ENCODE assay signal across 1 cellular context in genomic region chr15:65837301-65838283, GRCh38.
A peak's percentile ranks its signal among the peaks of the same experiment; 100 is the strongest.
TF ChIP-seq lines count a peak whose summit lies in the region.

No MANE protein-coding gene starts in this region.

TF ChIP-seq in K562, 482 proteins besides CTCF, POLR2A, EP300 and RAD21 (continued from another document and continues in another):
- TF ChIP-seq, protein P1, sequence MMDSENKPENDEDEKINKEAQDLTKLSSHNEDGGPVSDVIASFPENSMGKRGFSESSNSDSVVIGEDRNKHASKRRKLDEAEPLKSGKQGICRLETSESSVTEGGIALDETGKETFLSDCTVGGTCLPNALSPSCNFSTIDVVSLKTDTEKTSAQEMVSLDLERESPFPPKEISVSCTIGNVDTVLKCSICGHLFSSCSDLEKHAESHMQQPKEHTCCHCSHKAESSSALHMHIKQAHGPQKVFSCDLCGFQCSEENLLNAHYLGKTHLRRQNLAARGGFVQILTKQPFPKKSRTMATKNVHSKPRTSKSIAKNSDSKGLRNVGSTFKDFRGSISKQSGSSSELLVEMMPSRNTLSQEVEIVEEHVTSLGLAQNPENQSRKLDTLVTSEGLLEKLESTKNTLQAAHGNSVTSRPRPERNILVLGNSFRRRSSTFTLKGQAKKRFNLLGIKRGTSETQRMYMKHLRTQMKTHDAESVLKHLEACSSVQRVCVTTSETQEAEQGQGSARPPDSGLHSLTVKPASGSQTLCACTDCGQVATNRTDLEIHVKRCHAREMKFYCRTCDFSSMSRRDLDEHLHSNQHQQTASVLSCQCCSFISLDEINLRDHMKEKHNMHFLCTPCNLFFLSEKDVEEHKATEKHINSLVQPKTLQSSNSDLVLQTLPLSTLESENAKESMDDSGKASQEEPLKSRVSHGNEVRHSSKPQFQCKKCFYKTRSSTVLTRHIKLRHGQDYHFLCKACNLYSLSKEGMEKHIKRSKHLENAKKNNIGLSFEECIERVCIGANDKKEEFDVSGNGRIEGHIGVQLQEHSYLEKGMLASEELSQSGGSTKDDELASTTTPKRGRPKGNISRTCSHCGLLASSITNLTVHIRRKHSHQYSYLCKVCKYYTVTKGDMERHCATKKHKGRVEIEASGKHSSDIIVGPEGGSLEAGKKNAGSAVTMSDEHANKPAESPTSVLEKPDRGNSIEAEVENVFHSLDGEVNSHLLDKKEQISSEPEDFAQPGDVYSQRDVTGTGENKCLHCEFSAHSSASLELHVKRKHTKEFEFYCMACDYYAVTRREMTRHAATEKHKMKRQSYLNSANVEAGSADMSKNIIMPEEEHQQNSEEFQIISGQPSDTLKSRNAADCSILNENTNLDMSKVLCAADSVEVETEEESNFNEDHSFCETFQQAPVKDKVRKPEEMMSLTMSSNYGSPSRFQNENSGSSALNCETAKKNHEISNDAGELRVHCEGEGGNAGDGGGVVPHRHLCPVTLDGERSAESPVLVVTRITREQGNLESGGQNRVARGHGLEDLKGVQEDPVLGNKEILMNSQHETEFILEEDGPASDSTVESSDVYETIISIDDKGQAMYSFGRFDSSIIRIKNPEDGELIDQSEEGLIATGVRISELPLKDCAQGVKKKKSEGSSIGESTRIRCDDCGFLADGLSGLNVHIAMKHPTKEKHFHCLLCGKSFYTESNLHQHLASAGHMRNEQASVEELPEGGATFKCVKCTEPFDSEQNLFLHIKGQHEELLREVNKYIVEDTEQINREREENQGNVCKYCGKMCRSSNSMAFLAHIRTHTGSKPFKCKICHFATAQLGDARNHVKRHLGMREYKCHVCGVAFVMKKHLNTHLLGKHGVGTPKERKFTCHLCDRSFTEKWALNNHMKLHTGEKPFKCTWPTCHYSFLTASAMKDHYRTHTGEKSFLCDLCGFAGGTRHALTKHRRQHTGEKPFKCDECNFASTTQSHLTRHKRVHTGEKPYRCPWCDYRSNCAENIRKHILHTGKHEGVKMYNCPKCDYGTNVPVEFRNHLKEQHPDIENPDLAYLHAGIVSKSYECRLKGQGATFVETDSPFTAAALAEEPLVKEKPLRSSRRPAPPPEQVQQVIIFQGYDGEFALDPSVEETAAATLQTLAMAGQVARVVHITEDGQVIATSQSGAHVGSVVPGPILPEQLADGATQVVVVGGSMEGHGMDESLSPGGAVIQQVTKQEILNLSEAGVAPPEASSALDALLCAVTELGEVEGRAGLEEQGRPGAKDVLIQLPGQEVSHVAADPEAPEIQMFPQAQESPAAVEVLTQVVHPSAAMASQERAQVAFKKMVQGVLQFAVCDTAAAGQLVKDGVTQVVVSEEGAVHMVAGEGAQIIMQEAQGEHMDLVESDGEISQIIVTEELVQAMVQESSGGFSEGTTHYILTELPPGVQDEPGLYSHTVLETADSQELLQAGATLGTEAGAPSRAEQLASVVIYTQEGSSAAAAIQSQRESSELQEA (IDR thresholded peaks at IDR 0.05; ENCODE audit: low read depth): no peak
- TF ChIP-seq, protein P2, sequence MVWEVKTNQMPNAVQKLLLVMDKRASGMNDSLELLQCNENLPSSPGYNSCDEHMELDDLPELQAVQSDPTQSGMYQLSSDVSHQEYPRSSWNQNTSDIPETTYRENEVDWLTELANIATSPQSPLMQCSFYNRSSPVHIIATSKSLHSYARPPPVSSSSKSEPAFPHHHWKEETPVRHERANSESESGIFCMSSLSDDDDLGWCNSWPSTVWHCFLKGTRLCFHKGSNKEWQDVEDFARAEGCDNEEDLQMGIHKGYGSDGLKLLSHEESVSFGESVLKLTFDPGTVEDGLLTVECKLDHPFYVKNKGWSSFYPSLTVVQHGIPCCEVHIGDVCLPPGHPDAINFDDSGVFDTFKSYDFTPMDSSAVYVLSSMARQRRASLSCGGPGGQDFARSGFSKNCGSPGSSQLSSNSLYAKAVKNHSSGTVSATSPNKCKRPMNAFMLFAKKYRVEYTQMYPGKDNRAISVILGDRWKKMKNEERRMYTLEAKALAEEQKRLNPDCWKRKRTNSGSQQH (CRISPR knock-in tag; IDR thresholded peaks at IDR 0.05): peak; percentile 73; the same call in 1 of the 2 replicates
- TF ChIP-seq HDAC2 (IDR thresholded peaks at IDR 0.05): peak; percentile 87; the same call in 1 of the 2 replicates
- TF ChIP-seq PHF20 (IDR thresholded peaks at IDR 0.05; ENCODE audit: partially characterized antibody): peak; percentile 44
- TF ChIP-seq CCAR2 (IDR thresholded peaks at IDR 0.05; ENCODE audit: low read depth, low read length): no peak
- TF ChIP-seq ZFP30 (CRISPR knock-in tag; IDR thresholded peaks at IDR 0.05; ENCODE audit: borderline replicate concordance): no peak
- TF ChIP-seq ZBTB5 (IDR thresholded peaks at IDR 0.05): no peak
- TF ChIP-seq CSDE1 (IDR thresholded peaks at IDR 0.05): no peak
- TF ChIP-seq ZBED1 (IDR thresholded peaks at IDR 0.05): no peak
- TF ChIP-seq DNMT1 (IDR thresholded peaks at IDR 0.05): peak; percentile 57; the same call in 1 of the 2 replicates
- no peak for TF ChIP-seq HMG20A (CRISPR knock-in tag; conservative IDR thresholded peaks at IDR 0.05)
- no peak for TF ChIP-seq DLX4 (CRISPR knock-in tag; IDR thresholded peaks at IDR 0.05)
- TF ChIP-seq MAFK (IDR thresholded peaks at IDR 0.05; ENCODE audit: low read length): peak; percentile 40; the same call in 1 of the 2 replicates
- TF ChIP-seq MEF2D (tag; conservative IDR thresholded peaks at IDR 0.05; ENCODE audit: low read depth): peak; percentile 90
- TF ChIP-seq CAMTA2 (CRISPR knock-in tag; conservative IDR thresholded peaks at IDR 0.05): no peak
- TF ChIP-seq ZNF134 (CRISPR knock-in tag; conservative IDR thresholded peaks at IDR 0.05): no peak
- TF ChIP-seq POU5F1 (IDR thresholded peaks at IDR 0.05; ENCODE audit: borderline replicate concordance, low read depth, low read length, partially characterized antibody): no peak
- TF ChIP-seq, protein P3, sequence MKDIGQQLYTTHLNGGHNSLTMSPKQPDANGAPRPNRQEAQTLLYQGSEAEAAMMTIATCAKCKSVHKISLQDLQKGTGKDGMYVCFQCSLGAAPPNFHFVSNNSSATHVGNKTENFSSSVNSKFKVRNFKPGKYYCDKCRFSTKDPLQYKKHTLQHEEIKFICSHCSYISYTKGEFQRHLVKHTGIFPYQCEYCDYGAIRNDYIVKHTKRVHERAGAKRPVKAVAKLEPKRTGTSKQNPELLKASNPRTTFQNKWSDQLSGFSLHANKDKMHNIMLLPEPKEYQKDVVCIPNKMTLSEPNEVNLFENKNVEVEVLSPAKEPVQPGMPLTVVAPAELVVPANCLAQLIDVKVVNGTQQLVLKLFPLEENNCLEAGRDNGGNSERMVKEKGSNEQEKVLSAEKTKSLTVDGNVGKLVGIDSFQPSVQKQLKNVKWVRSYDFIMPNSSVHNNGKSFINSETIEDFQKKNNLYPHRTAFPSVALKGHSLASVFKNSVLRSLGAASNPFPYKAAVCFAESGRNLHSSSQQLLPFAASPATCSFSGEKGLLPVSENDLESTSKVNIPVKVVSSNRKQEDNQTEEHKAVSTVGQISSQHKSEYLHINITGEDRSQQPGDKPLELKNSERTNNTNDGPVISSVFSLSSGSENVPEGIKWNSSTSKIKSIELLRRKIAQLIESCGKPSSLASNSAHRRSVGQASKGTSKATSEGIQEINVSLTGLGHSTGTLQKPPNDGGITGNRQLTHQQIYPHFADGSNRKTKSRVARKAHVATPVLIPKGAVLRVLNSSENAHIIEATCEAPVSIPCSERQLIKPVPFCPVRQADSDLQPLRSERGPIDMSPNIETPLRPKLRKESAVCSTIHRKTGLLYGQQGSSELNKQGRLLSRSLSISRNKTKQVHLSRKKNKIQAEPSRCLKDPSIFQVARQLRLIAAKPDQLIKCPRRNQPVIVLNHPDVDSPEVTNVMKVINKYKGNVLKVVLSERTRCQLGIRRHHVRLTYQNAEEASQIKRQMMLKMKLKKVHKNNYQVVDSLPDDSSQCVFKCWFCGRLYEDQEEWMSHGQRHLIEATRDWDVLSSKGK (CRISPR knock-in tag; IDR thresholded peaks at IDR 0.05): no peak
- TF ChIP-seq ATF3 (IDR thresholded peaks at IDR 0.05): no peak
- no peak for TF ChIP-seq ATF3 (CRISPR knock-in tag; conservative IDR thresholded peaks at IDR 0.05)
- TF ChIP-seq TAF9B (IDR thresholded peaks at IDR 0.05; ENCODE audit: partially characterized antibody): peak; percentile 55
- no peak for TF ChIP-seq RBM34 (IDR thresholded peaks at IDR 0.05; ENCODE audit: borderline replicate concordance, insufficient read depth, low read length)
- TF ChIP-seq MAFG (tag; conservative IDR thresholded peaks at IDR 0.05): peak; percentile 82
- peak; percentile 55 for TF ChIP-seq NEUROD1 (IDR thresholded peaks at IDR 0.05; ENCODE audit: borderline replicate concordance, low read depth, low read length, partially characterized antibody)
- peak; percentile 97 for TF ChIP-seq BRD9 (IDR thresholded peaks at IDR 0.05; ENCODE audit: low read depth, partially characterized antibody)
- peak; percentile 42; the same call in 1 of the 2 replicates for TF ChIP-seq TEAD4 (IDR thresholded peaks at IDR 0.05; ENCODE audit: low read length)
- TF ChIP-seq TEAD4 (CRISPR knock-in tag; IDR thresholded peaks at IDR 0.05; ENCODE audit: borderline replicate concordance): no peak
- TF ChIP-seq MEF2A (IDR thresholded peaks at IDR 0.05; ENCODE audit: control insufficient read depth, low read depth, low read length): peak; percentile 55; the same call in 1 of the 2 replicates
- no peak for TF ChIP-seq DDX20 (tag; IDR thresholded peaks at IDR 0.05; ENCODE audit: low read depth)
- TF ChIP-seq BACH1 (tag; IDR thresholded peaks at IDR 0.05): no peak
- peak; percentile 48; the same call in 1 of the 2 replicates for TF ChIP-seq ZNF384 (IDR thresholded peaks at IDR 0.05; ENCODE audit: low read depth, low read length)
- no peak for TF ChIP-seq ZNF717 (CRISPR knock-in tag; IDR thresholded peaks at IDR 0.05)
- no peak for TF ChIP-seq SMAD2 (IDR thresholded peaks at IDR 0.05; ENCODE audit: low read depth, low read length)
- TF ChIP-seq SRSF9 (IDR thresholded peaks at IDR 0.05; ENCODE audit: borderline replicate concordance, low read depth, low read length): no peak
- TF ChIP-seq GABPA (tag; conservative IDR thresholded peaks at IDR 0.05; ENCODE audit: low read depth): peak; percentile 34; the same call in 1 of the 2 replicates
- no peak for TF ChIP-seq CHD1 (IDR thresholded peaks at IDR 0.05; ENCODE audit: low read length)
- TF ChIP-seq THAP12 (CRISPR knock-in tag; IDR thresholded peaks at IDR 0.05): no peak
- no peak for TF ChIP-seq CEBPG (CRISPR knock-in tag; IDR thresholded peaks at IDR 0.05)
- TF ChIP-seq CEBPG (tag; conservative IDR thresholded peaks at IDR 0.05 in 1 of 2, IDR thresholded peaks at IDR 0.05 in 1 of 2): no peak
- TF ChIP-seq ARID1B (IDR thresholded peaks at IDR 0.05): peak; percentile 92
- no peak; the same call in 1 of the 2 replicates for TF ChIP-seq PML (IDR thresholded peaks at IDR 0.05; ENCODE audit: low read length)
- TF ChIP-seq ID3 (CRISPR knock-in tag; IDR thresholded peaks at IDR 0.05): no peak
- peak; percentile 78 for TF ChIP-seq ID3 (tag; IDR thresholded peaks at IDR 0.05)
- no peak; the same call in 1 of the 2 replicates for TF ChIP-seq ELF2 (CRISPR knock-in tag; IDR thresholded peaks at IDR 0.05)
- no peak for TF ChIP-seq CBX2 (IDR thresholded peaks at IDR 0.05; ENCODE audit: insufficient read depth, low read length, poor library complexity, severe bottlenecking)
- peak; percentile 86 for TF ChIP-seq LARP7 (IDR thresholded peaks at IDR 0.05)
- no peak for TF ChIP-seq ZNF778 (CRISPR knock-in tag; IDR thresholded peaks at IDR 0.05)
